ENCODE assay signal across 19 cellular contexts in the genomic region with DNA sequence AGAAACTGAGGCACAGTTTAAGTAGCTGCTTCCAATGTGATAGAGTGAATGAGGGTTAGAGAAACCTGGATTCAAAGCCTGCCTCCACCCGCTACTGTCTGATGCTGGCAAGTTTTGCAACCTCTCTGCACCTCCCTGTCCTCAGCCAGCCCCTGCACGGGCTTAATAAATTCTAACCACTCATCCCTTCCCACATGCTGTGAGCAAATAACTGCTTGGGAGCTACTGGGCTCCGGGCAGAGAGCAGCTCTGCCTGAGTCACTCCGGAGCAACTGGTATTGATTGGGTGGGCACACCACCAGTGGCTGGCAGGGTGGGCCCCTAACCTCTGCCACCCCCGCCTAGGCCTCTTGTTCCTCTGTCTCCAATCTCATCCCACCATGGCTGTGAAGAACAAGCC.
DNase-seq lines count a peak whose midpoint lies in the region; ATAC-seq and TF ChIP-seq lines count a peak whose summit lies in the region.
"Had no signal": no experiment of that assay in that cellular context is flagged by ENCODE, and none has a peak within 500 bp of the region (broad histone marks: within the 10 kb centered on the region; RNA-seq: fewer than 3 reads in every experiment).

No MANE protein-coding gene starts in this region.

- H3K79me2 ChIP-seq in MM.1S (ENCODE audit: low read length), result no peaks in the 10 kb centered on the region

- H3K4me1 ChIP-seq in HEK293 (ENCODE audit: control insufficient read depth, insufficient read depth, low read length) (no peaks in the 10 kb centered on the region), MM.1S (ENCODE audit: low read length) (no peaks in the 10 kb centered on the region; the same call in 1 of the 2 replicates)
- H3K4me1 ChIP-seq: heart left ventricle, Peyer's patch, SJSA1, thyroid gland had no signal

- DNase-seq in AG09309 (ENCODE audit: low read depth) (peak; percentile 44), NCI-H748 treated with DMSO at 0.1 percent for 48 hours (lab: John Stamatoyannopoulos, UW) (peak; percentile 15), fibroblast of villous mesenchyme (ENCODE audit: low read depth) (peak; percentile 28), NAMALWA (ENCODE audit: low spot score) (no peak), MM.1S (no peak)
- DNase-seq: activated CD4-positive, alpha-beta T cell treated with anti-CD3 and anti-CD28 coated beads, Interleukin-2, amount 50 U/mL, for 48 hours; activated T-cell treated with anti-CD3 and anti-CD28 coated beads for 4 hours; effector memory CD8-positive, alpha-beta T cell; H9; heart left ventricle; IMR-90; T-helper 2 cell; thyroid gland had no signal

- no peak overlapping the region for H3K27ac ChIP-seq in HEK293 (ENCODE audit: extremely low read depth, low read depth, low read length)
- H3K27ac ChIP-seq in MM.1S (ENCODE audit: low read length), result no peak overlapping the region
- H3K27ac ChIP-seq: heart left ventricle, SJSA1, thyroid gland had no signal

- H3K4me3 ChIP-seq in AG09309 (ENCODE audit: control insufficient read depth, low read depth, low read length) (no peak overlapping the region), HEK293 (ENCODE audit: low read depth, low read length) (no peak overlapping the region), fibroblast of villous mesenchyme (ENCODE audit: low read depth, low read length) (no peak overlapping the region), MM.1S (ENCODE audit: low read length) (no peak overlapping the region)
- H3K4me3 ChIP-seq: heart left ventricle, Peyer's patch, SJSA1, thyroid gland had no signal

- TF ChIP-seq CTCF in AG09309 (IDR thresholded peaks at IDR 0.05; ENCODE audit: control insufficient read depth, insufficient read depth, low read depth, low read length, missing control alignments), result no peak
- TF ChIP-seq CTCF in HEK293 (tag by site-specific recombination; IDR thresholded peaks at IDR 0.05), result no peak
- TF ChIP-seq CTCF in fibroblast of villous mesenchyme (IDR thresholded peaks at IDR 0.05; ENCODE audit: insufficient read depth, low read depth, low read length), result no peak
- no peak for TF ChIP-seq CTCF in MM.1S (IDR thresholded peaks at IDR 0.05; ENCODE audit: low read length)

- no peaks in the 10 kb centered on the region for H3K9me2 ChIP-seq in MM.1S (replicated peaks; ENCODE audit: insufficient read depth, low read length)

- no peak for ATAC-seq in GM18498 (IDR thresholded peaks at IDR 0.05; ENCODE audit: unreplicated experiment)
- no peak for ATAC-seq in HG03521 (IDR thresholded peaks at IDR 0.05; ENCODE audit: unreplicated experiment)
- ATAC-seq: effector memory CD8-positive, alpha-beta T cell; heart left ventricle; stimulated activated effector memory CD8-positive, alpha-beta T cell treated with anti-CD3 and anti-CD28 coated beads, Interleukin-12 subunit alpha, Interleukin-12 subunit beta, amount 100 ng/mL, for 72 hours had no signal

- CTCF ChIA-PET in HEK293 (lab: Yijun Ruan, JAX), result interaction anchor here (2.4 to 2.6 kb wide), 2 partner anchors 19 to 381 kb away, joined by 10 to 12 read pairs; no protein-coding TSS in a partner anchor

- H3K9me3 ChIP-seq in HEK293 (ENCODE audit: control insufficient read depth, insufficient read depth, low read depth, low read length) (no peaks in the 10 kb centered on the region), MM.1S (replicated peaks; ENCODE audit: insufficient read depth, low read length) (no peaks in the 10 kb centered on the region)
- H3K9me3 ChIP-seq: heart left ventricle, Peyer's patch, SJSA1, thyroid gland had no signal

- H2AFZ ChIP-seq in MM.1S (ENCODE audit: low read length), result no peak overlapping the region

- POLR2A ChIA-PET in HEK293 (lab: Yijun Ruan, JAX), result no interaction called here

- H3K27me3 ChIP-seq in MM.1S (replicated peaks; ENCODE audit: insufficient read depth, low read length), result peaks cover 32% of the 10 kb centered on the region
- H3K27me3 ChIP-seq: Peyer's patch, SJSA1, thyroid gland had no signal

- no peaks in the 10 kb centered on the region for H3F3A ChIP-seq in MM.1S (ENCODE audit: insufficient read depth, low read length)

- H3K4me2 ChIP-seq in MM.1S (ENCODE audit: low read depth, low read length), result no peak overlapping the region

- no peaks in the 10 kb centered on the region for H4K20me1 ChIP-seq in MM.1S (ENCODE audit: insufficient read depth, low read length)

- H3K9ac ChIP-seq in MM.1S (ENCODE audit: low read length), result no peak overlapping the region

- H3K36me3 ChIP-seq in HEK293 (ENCODE audit: control insufficient read depth in 2 of 2, insufficient read depth in 1 of 2, low read length in 2 of 2) (no peaks in the 10 kb centered on the region), MM.1S (replicated peaks; ENCODE audit: insufficient read depth, low read length) (no peaks in the 10 kb centered on the region)
- H3K36me3 ChIP-seq: heart left ventricle, Peyer's patch, SJSA1, thyroid gland had no signal

TF ChIP-seq in HEK293, 187 proteins besides CTCF, POLR2A, EP300 and RAD21:
- peak; percentile 61 for TF ChIP-seq ZBTB20 (tag by site-specific recombination; IDR thresholded peaks at IDR 0.05)
- TF ChIP-seq ZIC2 (tag by site-specific recombination; IDR thresholded peaks at IDR 0.05), result peak; percentile 64
- TF ChIP-seq EGR2 (tag by site-specific recombination; IDR thresholded peaks at IDR 0.05; ENCODE audit: low read depth), result peak; percentile 42
- peak; percentile 82 for TF ChIP-seq OSR2 (tag by site-specific recombination; IDR thresholded peaks at IDR 0.05)
- TF ChIP-seq REPIN1 (tag by site-specific recombination; IDR thresholded peaks at IDR 0.05; ENCODE audit: low read depth), result no peak

Comparison
In these comparisons a context has a peak if more than half of its experiments do, and no peak if none do; other contexts are left out.
1. DNase-seq: peak in AG09309 (single experiment), NCI-H748 treated with DMSO at 0.1 percent for 48 hours (single experiment) and fibroblast of villous mesenchyme (single experiment); none in NAMALWA (single experiment) and MM.1S (single experiment).